9 cellular contexts compared by ENCODE assay signal in genomic region chr11:77039491-77040400, GRCh38. TPM values are rescaled to one million over a fixed set of nuclear protein-coding genes. Genes with fewer than 3 reads are reported as not detected.
DNase-seq lines count a peak whose midpoint lies in the region; ATAC-seq and TF ChIP-seq lines count a peak whose summit lies in the region.
"Had no signal": no experiment of that assay in that cellular context is flagged by ENCODE, and none has a peak within 500 bp of the region (broad histone marks: within the 10 kb centered on the region; RNA-seq: fewer than 3 reads in every experiment).

No MANE protein-coding gene starts in this region.

- H3K4me1 ChIP-seq in CD8-positive, alpha-beta memory T cell (ENCODE audit: insufficient read depth, low read length) = no peaks in the 10 kb centered on the region
- H3K4me1 ChIP-seq in colonic mucosa = no peaks in the 10 kb centered on the region
- peaks cover 11% of the 10 kb centered on the region for H3K4me1 ChIP-seq in lower lobe of right lung
- H3K4me1 ChIP-seq in tibial artery = peaks cover 0 to 14% (median 9%) of the 10 kb centered on the region in 4 donors
- peaks cover 32% of the 10 kb centered on the region for H3K4me1 ChIP-seq in Caco-2

- DNase-seq in CD8-positive, alpha-beta memory T cell = peak in 1 of 5 donors; percentile 19
- DNase-seq in LNCaP clone FGC (ENCODE audit: low read depth) (no peak), colonic mucosa (peak; percentile 73), lower lobe of right lung (no peak), tibial artery (no peak), SIG-M5 (lab: John Stamatoyannopoulos, UW) (no peak), Caco-2 (no peak)

- H3K27ac Mint-ChIP-seq in CD8-positive, alpha-beta memory T cell = peak overlapping the region in 1 of 8 donors; percentile 21
- H3K27ac Mint-ChIP-seq in Caco-2 (ENCODE audit: unreplicated experiment) = no peak overlapping the region

- intact Hi-C loops in colonic mucosa (cut with DNase I) = loop anchor here (5.0 to 10.0 kb wide), 3 partner anchors 62 to 305 kb away; no protein-coding TSS in a partner anchor
- intact Hi-C loops in lower lobe of right lung (cut with DNase I) = no loop called here
- intact Hi-C loops in tibial artery (cut with DNase I; ENCODE audit: low total_unique reads) = loop anchor here (5.0 kb wide), 1 partner anchor 117 kb away; no protein-coding TSS in a partner anchor
- intact Hi-C loops in Caco-2 (cut with micrococcal nuclease; ENCODE audit: unreplicated experiment) = no loop called here

- BruUV-seq in Caco-2 (replicated peaks; lab: Mats Ljungman, UMichigan) = no TSS peak

- TF ChIP-seq CTCF in LNCaP clone FGC (IDR thresholded peaks at IDR 0.05; ENCODE audit: control insufficient read depth, extremely low read depth, insufficient read depth) (peak; percentile 29; the same call in 1 of the 2 replicates), colonic mucosa (IDR thresholded peaks at IDR 0.05) (peak; percentile 37), lower lobe of right lung (IDR thresholded peaks at IDR 0.05) (peak; percentile 37), tibial artery (IDR thresholded peaks at IDR 0.05) (peak in 1 of 2 experiments; percentile 37), Caco-2 (IDR thresholded peaks at IDR 0.05; ENCODE audit: insufficient read depth in 1 of 2, low read depth in 1 of 2, low read length in 1 of 2, severe bottlenecking in 1 of 2, unreplicated experiment in 1 of 2) (no peak)

- H3K27me3 Mint-ChIP-seq in CD8-positive, alpha-beta memory T cell = peaks cover 45 to 65% of the 10 kb centered on the region in 2 donors
- H3K27me3 Mint-ChIP-seq in Caco-2 (ENCODE audit: insufficient read depth, unreplicated experiment) = no peaks in the 10 kb centered on the region

- H3K36me3 ChIP-seq in CD8-positive, alpha-beta memory T cell (ENCODE audit: insufficient read depth, low read length) = no peaks in the 10 kb centered on the region
- H3K36me3 ChIP-seq in colonic mucosa = no peaks in the 10 kb centered on the region
- H3K36me3 ChIP-seq in lower lobe of right lung = no peaks in the 10 kb centered on the region
- no peaks in the 10 kb centered on the region for H3K36me3 ChIP-seq in tibial artery
- no peaks in the 10 kb centered on the region for H3K36me3 ChIP-seq in Caco-2 (ENCODE audit: control insufficient read depth, insufficient read depth, low read length)

- H3K27ac ChIP-seq in CD8-positive, alpha-beta memory T cell (ENCODE audit: low read depth, low read length) = no peak overlapping the region
- H3K27ac ChIP-seq in colonic mucosa (no peak overlapping the region), lower lobe of right lung (no peak overlapping the region), tibial artery (no peak overlapping the region)

- peaks cover 0 to 13% (median 1%) of the 10 kb centered on the region in 3 donors for H3K36me3 Mint-ChIP-seq in CD8-positive, alpha-beta memory T cell
- H3K36me3 Mint-ChIP-seq in Caco-2 (ENCODE audit: insufficient read depth, unreplicated experiment) = peaks cover 14% of the 10 kb centered on the region

- POLR2A ChIA-PET in CD8-positive, alpha-beta memory T cell (lab: Charles Lee) = no interaction called here
- POLR2A ChIA-PET in Caco-2 (lab: Charles Lee) = no interaction called here

- peaks cover 3% of the 10 kb centered on the region for H3K27me3 ChIP-seq in CD8-positive, alpha-beta memory T cell (ENCODE audit: insufficient read depth, low read length, poor library complexity, severe bottlenecking)
- H3K27me3 ChIP-seq in colonic mucosa (peaks cover 6% of the 10 kb centered on the region), lower lobe of right lung (ENCODE audit: low read depth) (peaks cover 54% of the 10 kb centered on the region), tibial artery (peaks cover 0 to 66% of the 10 kb centered on the region in 2 donors), Caco-2 (replicated peaks; ENCODE audit: control insufficient read depth, insufficient read depth, low read length) (no peaks in the 10 kb centered on the region)

- peak overlapping the region; percentile 26 to 36 for H3K9ac ChIP-seq in colonic mucosa (ENCODE audit: low read depth in 2 of 2, low read length in 2 of 2)

- no peaks in the 10 kb centered on the region for H3K9me3 Mint-ChIP-seq in CD8-positive, alpha-beta memory T cell
- peaks cover 11% of the 10 kb centered on the region for H3K9me3 Mint-ChIP-seq in Caco-2 (ENCODE audit: unreplicated experiment)

- CTCF ChIA-PET in CD8-positive, alpha-beta memory T cell (lab: Charles Lee) = interaction anchor here (3.3 kb wide), 1 partner anchor 52 kb away, joined by 15 read pairs; no protein-coding TSS in a partner anchor
- CTCF ChIA-PET in Caco-2 (lab: Charles Lee) = interaction anchor here (0.6 to 1.6 kb wide), 3 partner anchors 51 to 1514 kb away, joined by 3 to 6 read pairs (median 6); partner anchors contain the start of gene GDPD5

- no peak overlapping the region for H3K4me3 ChIP-seq in CD8-positive, alpha-beta memory T cell (ENCODE audit: low read length)
- no peak overlapping the region for H3K4me3 ChIP-seq in LNCaP clone FGC (ENCODE audit: low read depth, low read length)
- H3K4me3 ChIP-seq in colonic mucosa = peak overlapping the region; percentile 34
- peak overlapping the region; percentile 47 for H3K4me3 ChIP-seq in lower lobe of right lung
- peak overlapping the region; percentile 15 to 41 for H3K4me3 ChIP-seq in tibial artery
- no peak overlapping the region for H3K4me3 ChIP-seq in Caco-2 (ENCODE audit: low read depth, low read length)

- H3K9me3 ChIP-seq in CD8-positive, alpha-beta memory T cell (ENCODE audit: low read length) = no peaks in the 10 kb centered on the region
- no peaks in the 10 kb centered on the region for H3K9me3 ChIP-seq in colonic mucosa
- no peaks in the 10 kb centered on the region for H3K9me3 ChIP-seq in lower lobe of right lung
- H3K9me3 ChIP-seq in tibial artery = no peaks in the 10 kb centered on the region
- H3K9me3 ChIP-seq in Caco-2 = no peaks in the 10 kb centered on the region

- peak; percentile 18 to 25 for ATAC-seq in lower lobe of right lung
- no peak for ATAC-seq in GM21390 (IDR thresholded peaks at IDR 0.05; ENCODE audit: unreplicated experiment)

- H3K4me3 Mint-ChIP-seq in CD8-positive, alpha-beta memory T cell = peak overlapping the region in 4 of 7 donors; percentile 15 to 75 (median 60)
- H3K4me3 Mint-ChIP-seq in Caco-2 (ENCODE audit: unreplicated experiment) = no peak overlapping the region

- peaks cover 6 to 13% (median 8%) of the 10 kb centered on the region in 3 donors for H3K4me1 Mint-ChIP-seq in CD8-positive, alpha-beta memory T cell
- H3K4me1 Mint-ChIP-seq in Caco-2 (ENCODE audit: low read depth, unreplicated experiment) = peaks cover 40% of the 10 kb centered on the region

RNA-seq across cellular contexts. Expression of gene B3GNT6, which starts 5.5 kb away (rescaled TPM):
- not detected for total RNA-seq in CD8-positive, alpha-beta memory T cell
- polyA plus RNA-seq in CD8-positive, alpha-beta memory T cell = not detected
- 100 to 1,000 TPM in 1 of 2 donors, 10 to 100 TPM in 1; 83.1 to 107 TPM for total RNA-seq in colonic mucosa
- not detected for total RNA-seq in lower lobe of right lung
- total RNA-seq in Caco-2 (2022) = not detected in 2 replicates
- total RNA-seq: NCI-H460 had no signal

RNA-seq across cellular contexts. Expression of gene CAPN5, which starts 27.0 kb away (rescaled TPM):
- 1 to 10 TPM in 1 of 2 experiments, under 1 TPM in 1; 0.78 to 1.1 TPM for total RNA-seq in CD8-positive, alpha-beta memory T cell
- polyA plus RNA-seq in CD8-positive, alpha-beta memory T cell = 3.4 TPM
- 100 to 1,000 TPM; 258 to 267 TPM for total RNA-seq in colonic mucosa
- total RNA-seq in lower lobe of right lung = 7.2 TPM
- 18.8 and 21.2 TPM in 2 replicates for total RNA-seq in Caco-2 (2022)

Comparison
In these comparisons a context has a peak if more than half of its experiments do, and no peak if none do; other contexts are left out.
1. H3K4me3 ChIP-seq: peak in colonic mucosa (single experiment), lower lobe of right lung (single experiment) and tibial artery (2 of 2); none in CD8-positive, alpha-beta memory T cell (single experiment), LNCaP clone FGC (single experiment) and Caco-2 (single experiment).
2. CTCF ChIP-seq: peak in LNCaP clone FGC (single experiment), colonic mucosa (single experiment) and lower lobe of right lung (single experiment); none in Caco-2 (0 of 2).
3. RNA of gene B3GNT6, which starts 5.5 kb away (total RNA-seq): 83.1 to 107 TPM in colonic mucosa; not detected in Caco-2, not detected in lower lobe of right lung (single experiment) and not detected in CD8-positive, alpha-beta memory T cell; every median in the first group is over 10 times any median in the second.
4. RNA of gene CAPN5, which starts 27.0 kb away (total RNA-seq): 258 to 267 TPM in colonic mucosa; 18.8 to 21.2 TPM in Caco-2, 7.2 TPM in lower lobe of right lung (single experiment) and 0.78 to 1.1 TPM in CD8-positive, alpha-beta memory T cell; every median in the first group is over 10 times any median in the second.
5. intact Hi-C loops: an anchor here in colonic mucosa (5.0 to 10.0 kb wide) and tibial artery (5.0 kb wide); none called in lower lobe of right lung and Caco-2.